12 cellular contexts compared by ENCODE assay signal in genomic region chr9:132745911-132746709, GRCh38.
"Had no signal": no experiment of that assay in that cellular context is flagged by ENCODE, and none has a peak within 500 bp of the region (broad histone marks: within the 10 kb centered on the region; RNA-seq: fewer than 3 reads in every experiment).

No MANE protein-coding gene starts in this region.

- H3K9me3 Mint-ChIP-seq: activated CD4-positive, alpha-beta T cell treated with anti-CD3 and anti-CD28 coated beads, Interleukin-2, amount 10 ng/mL, durations not matched to agents 7 days and 5 days; activated naive CD4-positive, alpha-beta T cell treated with anti-CD3 and anti-CD28 coated beads for 36 hours; activated naive CD8-positive, alpha-beta T cell treated with anti-CD3 and anti-CD28 coated beads, Interleukin-2, amount 50 U/mL, for 24 hours; activated T-helper 2 cell treated with anti-CD3 and anti-CD28 coated beads, Interferon-gamma antibody, Interleukin-2, Interleukin-4, amounts not matched to agents 10 μg/mL and 5 μg/mL and 100 μg/mL, durations not matched to agents 14 hours and 24 hours and 36 hours; naive thymus-derived CD4-positive, alpha-beta T cell had no signal

- H3K36me3 ChIP-seq: ascending aorta, left lung, prostate gland had no signal

- H3K4me3 ChIP-seq: ascending aorta, left lung, prostate gland had no signal

- H3K36me3 Mint-ChIP-seq: naive thymus-derived CD4-positive, alpha-beta T cell had no signal

- H3K4me1 ChIP-seq: ascending aorta, left lung, prostate gland had no signal

- DNase-seq: activated CD4-positive, alpha-beta T cell treated with anti-CD3 and anti-CD28 coated beads, Interleukin-2, amount 10 ng/mL, durations not matched to agents 7 days and 5 days; activated CD4-positive, CD25-positive, alpha-beta regulatory T cell; activated naive CD4-positive, alpha-beta T cell treated with anti-CD3 and anti-CD28 coated beads for 36 hours; activated naive CD8-positive, alpha-beta T cell treated with anti-CD3 and anti-CD28 coated beads, Interleukin-2, amount 50 U/mL, for 24 hours; mammary epithelial cell; naive thymus-derived CD4-positive, alpha-beta T cell; occipital lobe; right cardiac atrium had no signal

- H3K9me3 ChIP-seq: ascending aorta, left lung, prostate gland had no signal

- H3K27ac ChIP-seq: ascending aorta, left lung, prostate gland had no signal

- H3K27me3 ChIP-seq: ascending aorta had no signal

- H3K4me3 Mint-ChIP-seq: activated CD4-positive, alpha-beta T cell treated with anti-CD3 and anti-CD28 coated beads, Interleukin-2, amount 10 ng/mL, durations not matched to agents 7 days and 5 days; activated naive CD4-positive, alpha-beta T cell treated with anti-CD3 and anti-CD28 coated beads for 36 hours; activated naive CD8-positive, alpha-beta T cell treated with anti-CD3 and anti-CD28 coated beads, Interleukin-2, amount 50 U/mL, for 24 hours had no signal

- H3K27ac Mint-ChIP-seq: activated CD4-positive, alpha-beta T cell treated with anti-CD3 and anti-CD28 coated beads, Interleukin-2, amount 10 ng/mL, durations not matched to agents 7 days and 5 days; activated naive CD4-positive, alpha-beta T cell treated with anti-CD3 and anti-CD28 coated beads for 36 hours; activated naive CD8-positive, alpha-beta T cell treated with anti-CD3 and anti-CD28 coated beads, Interleukin-2, amount 50 U/mL, for 24 hours; activated T-helper 2 cell treated with anti-CD3 and anti-CD28 coated beads, Interferon-gamma antibody, Interleukin-2, Interleukin-4, amounts not matched to agents 10 μg/mL and 5 μg/mL and 100 μg/mL, durations not matched to agents 14 hours and 24 hours and 36 hours; naive thymus-derived CD4-positive, alpha-beta T cell had no signal

- H3K4me1 Mint-ChIP-seq: activated CD4-positive, alpha-beta T cell treated with anti-CD3 and anti-CD28 coated beads, Interleukin-2, amount 10 ng/mL, durations not matched to agents 7 days and 5 days; activated naive CD8-positive, alpha-beta T cell treated with anti-CD3 and anti-CD28 coated beads, Interleukin-2, amount 50 U/mL, for 24 hours had no signal
